In genomic region chr12:80400591-80400991, GRCh38 we compare ENCODE assay signal across 11 cellular contexts. TPM values are rescaled to one million over a fixed set of nuclear protein-coding genes. Genes with fewer than 3 reads are reported as not detected.
DNase-seq lines count a peak whose midpoint lies in the region; ATAC-seq and TF ChIP-seq lines count a peak whose summit lies in the region.
"Had no signal": no experiment of that assay in that cellular context is flagged by ENCODE, and none has a peak within 500 bp of the region (broad histone marks: within the 10 kb centered on the region; RNA-seq: fewer than 3 reads in every experiment).

No MANE protein-coding gene starts in this region.

- H3K9me3 Mint-ChIP-seq in neural progenitor cell: no peaks in the 10 kb centered on the region

- H3K27ac ChIP-seq in esophagus muscularis mucosa (replicated peaks in 1 of 4) (no peak overlapping the region), neural progenitor cell (no peak overlapping the region)
- H3K27ac ChIP-seq: PC-9 had no signal

- H3K27ac Mint-ChIP-seq in neural progenitor cell: no peak overlapping the region
- H3K27ac Mint-ChIP-seq: CD4-positive, alpha-beta memory T cell had no signal

- H3K4me1 ChIP-seq in esophagus muscularis mucosa (peaks cover 0 to 7% (median 0%) of the 10 kb centered on the region in 4 donors), neural progenitor cell (no peaks in the 10 kb centered on the region)

- intact Hi-C loops in esophagus muscularis mucosa (cut with DNase I): no loop called here

- peaks cover 2% of the 10 kb centered on the region for H3K4me1 Mint-ChIP-seq in neural progenitor cell
- H3K4me1 Mint-ChIP-seq: CD4-positive, alpha-beta memory T cell had no signal

- TF ChIP-seq EP300 in esophagus muscularis mucosa (IDR thresholded peaks at IDR 0.05): no peak

- H4K20me1 ChIP-seq in neural progenitor cell (ENCODE audit: low read depth): no peaks in the 10 kb centered on the region

- 32% methylated on average over 20 of the region's 20 CpGs for WGBS in esophagus muscularis mucosa

- no peak overlapping the region for H3K4me2 ChIP-seq in neural progenitor cell
- H3K4me2 ChIP-seq: PC-9 had no signal

- H3K27me3 ChIP-seq in esophagus muscularis mucosa (peaks cover 0 to 6% (median 0%) of the 10 kb centered on the region in 4 donors), neural progenitor cell (no peaks in the 10 kb centered on the region)

- H3K36me3 Mint-ChIP-seq in neural progenitor cell: no peaks in the 10 kb centered on the region
- H3K36me3 Mint-ChIP-seq: CD4-positive, alpha-beta memory T cell had no signal

- peak overlapping the region; percentile 80 for H2AFZ ChIP-seq in neural progenitor cell (replicated peaks)

- no peaks in the 10 kb centered on the region for H3K9me3 ChIP-seq in esophagus muscularis mucosa
- H3K9me3 ChIP-seq in neural progenitor cell (ENCODE audit: low read depth): no peaks in the 10 kb centered on the region

- H3K4me3 Mint-ChIP-seq in neural progenitor cell: no peak overlapping the region
- H3K4me3 Mint-ChIP-seq: CD4-positive, alpha-beta memory T cell had no signal

- no peak for TF ChIP-seq POLR2A in esophagus muscularis mucosa (IDR thresholded peaks at IDR 0.05; ENCODE audit: low read depth)
- no peak for TF ChIP-seq POLR2A in GM18505 (IDR thresholded peaks at IDR 0.05; ENCODE audit: borderline replicate concordance, extremely low read depth, insufficient read depth, insufficient read length)

- DNase-seq in AG08396 (ENCODE audit: low spot score): peak; percentile 24
- peak; percentile 7 for DNase-seq in RPMI7951 (ENCODE audit: low read depth)
- no peak for DNase-seq in esophagus muscularis mucosa (ENCODE audit: extremely low spot score)
- peak; percentile 60 for DNase-seq in neural progenitor cell (ENCODE audit: low spot score)
- DNase-seq in T1000 (lab: John Stamatoyannopoulos, UW): no peak
- no peak for DNase-seq in DMS114 treated with DMSO at 0.1 percent for 48 hours (lab: John Stamatoyannopoulos, UW; ENCODE audit: unreplicated experiment)
- DNase-seq: activated CD4-positive, alpha-beta T cell treated with anti-CD3 and anti-CD28 coated beads for 48 hours; CD4-positive, alpha-beta memory T cell; PC-9 had no signal

- H3K4me3 ChIP-seq in esophagus muscularis mucosa: peak overlapping the region; percentile 37 to 50 (median 43)
- H3K4me3 ChIP-seq in neural progenitor cell: no peak overlapping the region
- H3K4me3 ChIP-seq: PC-9 had no signal

- H3K79me2 ChIP-seq in neural progenitor cell (ENCODE audit: low read depth): no peaks in the 10 kb centered on the region

- no peak for TF ChIP-seq CTCF in esophagus muscularis mucosa (IDR thresholded peaks at IDR 0.05)
- no peak for TF ChIP-seq CTCF in neural progenitor cell (IDR thresholded peaks at IDR 0.05)

- no peak for ATAC-seq in HG02852 (IDR thresholded peaks at IDR 0.05; ENCODE audit: unreplicated experiment)
- no peak for ATAC-seq in GM18505 (IDR thresholded peaks at IDR 0.05; ENCODE audit: unreplicated experiment)

- H3F3A ChIP-seq in neural progenitor cell (ENCODE audit: low read depth): no peaks in the 10 kb centered on the region

- H3K36me3 ChIP-seq in esophagus muscularis mucosa: no peaks in the 10 kb centered on the region
- H3K36me3 ChIP-seq in neural progenitor cell: no peaks in the 10 kb centered on the region

- H3K27me3 Mint-ChIP-seq in neural progenitor cell (ENCODE audit: insufficient read depth, low read depth): no peaks in the 10 kb centered on the region

- no peak overlapping the region for H3K9ac ChIP-seq in neural progenitor cell

RNA-seq across cellular contexts. Expression of gene PTPRQ, which starts 43.4 kb away (rescaled TPM):
- total RNA-seq in RPMI7951 (2014; rRNA removed; shearing (Covaris generic)): under 0.01 TPM in 2 replicates
- total RNA-seq in esophagus muscularis mucosa: 10 to 100 TPM in 1 of 4 donors, 1 to 10 TPM in 3; 2.0 to 13.7 (median 4.6) TPM
- 0.07 and 0.22 TPM in 2 replicates for total RNA-seq in neural progenitor cell (ENCODE audit: low replicate concordance)
- total RNA-seq: CD4-positive, alpha-beta memory T cell; PC-9 had no signal

Comparison
In these comparisons a context has a peak if more than half of its experiments do, and no peak if none do; other contexts are left out.
1. DNase-seq: peak in AG08396 (single experiment), RPMI7951 (single experiment) and neural progenitor cell (single experiment); none in esophagus muscularis mucosa (single experiment), T1000 (single experiment) and DMS114 treated with DMSO at 0.1 percent for 48 hours (single experiment).